In genomic region chr11:59765068-59765770, GRCh38 we compare ENCODE assay signal across 26 cellular contexts. TPM values are rescaled to one million over a fixed set of nuclear protein-coding genes. Genes with fewer than 3 reads are reported as not detected.
DNase-seq lines count a peak whose midpoint lies in the region; ATAC-seq, FAIRE-seq and TF ChIP-seq lines count a peak whose summit lies in the region.
"Had no signal": no experiment of that assay in that cellular context is flagged by ENCODE, and none has a peak within 500 bp of the region (broad histone marks: within the 10 kb centered on the region; RNA-seq: fewer than 3 reads in every experiment).

No MANE protein-coding gene starts in this region.

- POLR2A ChIA-PET in HEK293 (lab: Yijun Ruan, JAX) = interaction anchor here (1.1 kb wide), 1 partner anchor 10 kb away, joined by 8 read pairs; the partner anchor contains the start of gene STX3
- POLR2A ChIA-PET in CD8-positive, alpha-beta memory T cell (lab: Charles Lee) = no interaction called here

- FAIRE-seq in small intestine (lab: Jason Lieb, UNC) = no peak
- FAIRE-seq: bronchial epithelial cell, GM18507 had no signal

- peaks cover 0 to 20% of the 10 kb centered on the region in 2 experiments; a peak in 2 of 3 replicates for H3K36me3 ChIP-seq in HEK293 (ENCODE audit: control insufficient read depth in 2 of 2, insufficient read depth in 1 of 2, low read length in 2 of 2)
- no peaks in the 10 kb centered on the region for H3K36me3 ChIP-seq in esophagus (ENCODE audit: control insufficient read depth in 2 of 2, insufficient read depth in 2 of 2, low read length in 1 of 2)
- H3K36me3 ChIP-seq in small intestine (ENCODE audit: control insufficient read depth in 2 of 2, insufficient read depth in 2 of 2, low read length in 2 of 2) = peaks cover 0 to 3% of the 10 kb centered on the region in 2 donors
- no peaks in the 10 kb centered on the region for H3K36me3 ChIP-seq in CD8-positive, alpha-beta memory T cell (ENCODE audit: insufficient read depth, low read length)
- peaks cover 0 to 13% (median 0%) of the 10 kb centered on the region in 9 donors for H3K36me3 ChIP-seq in heart right ventricle

- TF ChIP-seq CTCF in HEK293 (tag by site-specific recombination; IDR thresholded peaks at IDR 0.05) (no peak), heart right ventricle (IDR thresholded peaks at IDR 0.05) (no peak)

- peaks cover 0 to 3% of the 10 kb centered on the region in 2 donors for H3K27me3 Mint-ChIP-seq in CD8-positive, alpha-beta memory T cell
- H3K27me3 Mint-ChIP-seq: naive thymus-derived CD8-positive, alpha-beta T cell had no signal

- intact Hi-C loops in heart right ventricle (cut with DNase I) = no loop called here

- no peak overlapping the region for H3K27ac Mint-ChIP-seq in CD8-positive, alpha-beta memory T cell

- H3K36me3 Mint-ChIP-seq in CD8-positive, alpha-beta memory T cell = peaks cover 0 to 2% (median 0%) of the 10 kb centered on the region in 3 donors
- H3K36me3 Mint-ChIP-seq: naive thymus-derived CD8-positive, alpha-beta T cell had no signal

- no peak overlapping the region for H3K4me3 Mint-ChIP-seq in CD8-positive, alpha-beta memory T cell
- H3K4me3 Mint-ChIP-seq: immature natural killer cell had no signal

- CTCF ChIA-PET in HEK293 (lab: Yijun Ruan, JAX) = interaction anchor here (0.7 to 2.2 kb wide), 2 partner anchors 36 to 1018 kb away, joined by 3 to 7 read pairs; no protein-coding TSS in a partner anchor
- CTCF ChIA-PET in CD8-positive, alpha-beta memory T cell (lab: Charles Lee) = interaction anchor here (5.2 kb wide), 1 partner anchor 10 kb away, joined by 41 read pairs; the partner anchor contains the start of gene STX3

- H3K9me3 ChIP-seq in HEK293 (ENCODE audit: control insufficient read depth, insufficient read depth, low read depth, low read length) (no peaks in the 10 kb centered on the region), esophagus (ENCODE audit: control insufficient read depth in 2 of 2, insufficient read depth in 1 of 2, low read depth in 1 of 2, low read length in 1 of 2) (no peaks in the 10 kb centered on the region), small intestine (ENCODE audit: control insufficient read depth, low read depth) (no peaks in the 10 kb centered on the region), heart right ventricle (no peaks in the 10 kb centered on the region)
- H3K9me3 ChIP-seq in CD8-positive, alpha-beta memory T cell (ENCODE audit: low read length) = no peaks in the 10 kb centered on the region
- H3K9me3 ChIP-seq: esophagus muscularis mucosa had no signal

- no peaks in the 10 kb centered on the region for H3K9me3 Mint-ChIP-seq in CD8-positive, alpha-beta memory T cell
- H3K9me3 Mint-ChIP-seq: immature natural killer cell; naive thymus-derived CD8-positive, alpha-beta T cell had no signal

- DNase-seq in NCI-H524 (lab: John Stamatoyannopoulos, UW) (peak; percentile 3 to 24), NCI-H524 treated with DMSO at 0.1 percent for 48 hours (lab: John Stamatoyannopoulos, UW) (no peak), small intestine (peak; percentile 77), heart right ventricle (no peak)
- no peak for DNase-seq in CD8-positive, alpha-beta memory T cell
- DNase-seq: DMS79; GOT3; head of caudate nucleus; immature natural killer cell; mammary epithelial cell; naive thymus-derived CD8-positive, alpha-beta T cell; NCI-H1694 treated with DMSO at 0.1 percent for 48 hours; NCI-H226; stimulated activated CD4-positive, alpha-beta T cell treated with anti-CD3 and anti-CD28 coated beads, Interleukin-4, amount 100 ng/mL, for 4 hours had no signal

- H3K4me1 ChIP-seq in HEK293 (ENCODE audit: control insufficient read depth, insufficient read depth, low read length) (no peaks in the 10 kb centered on the region), esophagus (ENCODE audit: control insufficient read depth in 2 of 2, insufficient read depth in 2 of 2, low read length in 1 of 2) (peaks cover 2 to 4% of the 10 kb centered on the region in 2 donors), small intestine (ENCODE audit: control insufficient read depth in 2 of 2, insufficient read depth in 1 of 2, low read depth in 1 of 2, low read length in 1 of 2) (peaks cover 19 to 23% of the 10 kb centered on the region in 2 donors), heart right ventricle (peaks cover 6 to 79% (median 65%) of the 10 kb centered on the region in 9 donors)
- H3K4me1 ChIP-seq in CD8-positive, alpha-beta memory T cell (ENCODE audit: insufficient read depth, low read length) = peaks cover 39% of the 10 kb centered on the region

- H3K4me1 Mint-ChIP-seq in CD8-positive, alpha-beta memory T cell = peaks cover 6 to 11% (median 10%) of the 10 kb centered on the region in 3 donors

- WGBS in esophagus, 2 donors = 70 to 81% methylated on average over 6 of the region's 6 CpGs
- WGBS in small intestine, 3 donors = 14 to 60% (median 28%) methylated on average over 6 of the region's 6 CpGs
- WGBS in heart right ventricle, 2 donors = 77 to 83% methylated on average over 6 of the region's 6 CpGs

- H3K4me3 ChIP-seq in HEK293 (ENCODE audit: low read depth, low read length) (no peak overlapping the region), esophagus (ENCODE audit: low read depth in 1 of 2, low read length in 2 of 2) (no peak overlapping the region), small intestine (ENCODE audit: low read depth in 1 of 2, low read length in 2 of 2) (no peak overlapping the region), heart right ventricle (no peak overlapping the region)
- H3K4me3 ChIP-seq in CD8-positive, alpha-beta memory T cell (ENCODE audit: low read length) = no peak overlapping the region
- H3K4me3 ChIP-seq: esophagus muscularis mucosa, smooth muscle cell had no signal

- no peaks in the 10 kb centered on the region for H3K27me3 ChIP-seq in esophagus (ENCODE audit: control insufficient read depth in 1 of 2, insufficient read depth in 2 of 2, low read length in 2 of 2)
- no peaks in the 10 kb centered on the region for H3K27me3 ChIP-seq in small intestine (ENCODE audit: control insufficient read depth in 2 of 2, insufficient read depth in 2 of 2, low read length in 2 of 2)
- no peaks in the 10 kb centered on the region for H3K27me3 ChIP-seq in CD8-positive, alpha-beta memory T cell (ENCODE audit: insufficient read depth, low read length, poor library complexity, severe bottlenecking)
- no peaks in the 10 kb centered on the region for H3K27me3 ChIP-seq in heart right ventricle
- H3K27me3 ChIP-seq: esophagus muscularis mucosa had no signal

- H3K27ac ChIP-seq in HEK293 (ENCODE audit: extremely low read depth, low read depth, low read length) (no peak overlapping the region), esophagus (ENCODE audit: low read depth in 2 of 2, low read length in 1 of 2) (peak overlapping the region; percentile 21 to 59), small intestine (ENCODE audit: low read depth in 1 of 2, low read length in 1 of 2) (peak overlapping the region; percentile 22 to 50), heart right ventricle (peak overlapping the region in 4 of 10 donors; percentile 19 to 54 (median 44))
- H3K27ac ChIP-seq in CD8-positive, alpha-beta memory T cell (ENCODE audit: low read depth, low read length) = no peak overlapping the region
- H3K27ac ChIP-seq: C4-2B, esophagus muscularis mucosa had no signal

- ATAC-seq in HG02973 (IDR thresholded peaks at IDR 0.05; ENCODE audit: unreplicated experiment) = no peak
- ATAC-seq in heart right ventricle = no peak
- ATAC-seq: naive thymus-derived CD8-positive, alpha-beta T cell had no signal

TF ChIP-seq in HEK293, 187 proteins besides CTCF, POLR2A, EP300 and RAD21:
- TF ChIP-seq KLF1 (tag by site-specific recombination; IDR thresholded peaks at IDR 0.05) (0 out of 2 replicates have a peak, but pooled peaks have one; percentile 29), ZNF747 (tag by site-specific recombination; IDR thresholded peaks at IDR 0.05) (no peak), PRDM1 (tag by site-specific recombination; IDR thresholded peaks at IDR 0.05) (0 out of 2 replicates have a peak, but pooled peaks have one; percentile 50), ZNF777 (tag by site-specific recombination; IDR thresholded peaks at IDR 0.05; ENCODE audit: borderline replicate concordance) (no peak), ZNF10 (tag by site-specific recombination; IDR thresholded peaks at IDR 0.05) (no peak)

RNA-seq across cellular contexts. Expression of gene STX3, which starts 10.0 kb away (rescaled TPM):
- polyA plus RNA-seq in esophagus (10 to 100 TPM in 1 of 2 donors, 1 to 10 TPM in 1; 8.9 to 10.6 TPM), small intestine (10 to 100 TPM; 34.9 to 64.0 (median 57.5) TPM), heart right ventricle (10 to 100 TPM; 10.8 to 11.9 TPM)
- 1 to 10 TPM; 5.5 to 6.7 TPM for total RNA-seq in CD8-positive, alpha-beta memory T cell
- polyA plus RNA-seq in CD8-positive, alpha-beta memory T cell = 6.8 TPM
- total RNA-seq in heart right ventricle = 10 to 100 TPM in 3 of 10 donors, 1 to 10 TPM in 7; 5.4 to 12.8 (median 8.1) TPM

RNA-seq across cellular contexts. Expression of gene MRPL16, which starts 45.4 kb away (rescaled TPM):
- polyA plus RNA-seq in esophagus (10 to 100 TPM; 44.8 to 58.1 TPM), small intestine (100 to 1,000 TPM in 1 of 3 donors, 10 to 100 TPM in 2; 41.1 to 113 (median 68.9) TPM), heart right ventricle (10 to 100 TPM; 70.0 to 86.5 TPM)
- 10 to 100 TPM; 83.5 to 84.5 TPM for total RNA-seq in CD8-positive, alpha-beta memory T cell
- polyA plus RNA-seq in CD8-positive, alpha-beta memory T cell = 75.0 TPM
- 100 to 1,000 TPM in 1 of 10 donors, 10 to 100 TPM in 9; 69.9 to 108 (median 89.8) TPM for total RNA-seq in heart right ventricle

RNA-seq across cellular contexts. Expression of gene OR10V1, which starts 51.6 kb away (rescaled TPM):
- not detected for polyA plus RNA-seq in esophagus
- polyA plus RNA-seq in small intestine = not detected
- total RNA-seq in CD8-positive, alpha-beta memory T cell = not detected
- polyA plus RNA-seq in CD8-positive, alpha-beta memory T cell = not detected
- not detected for total RNA-seq in heart right ventricle
- not detected for polyA plus RNA-seq in heart right ventricle
- total RNA-seq: A172; bronchial epithelial cell; esophagus muscularis mucosa; M059J; mammary epithelial cell; naive thymus-derived CD8-positive, alpha-beta T cell; posterior vena cava; smooth muscle cell; temporal lobe had no signal
- polyA plus RNA-seq: immature natural killer cell; mammary epithelial cell; naive thymus-derived CD8-positive, alpha-beta T cell; smooth muscle cell had no signal

Comparison
In these comparisons a context has a peak if more than half of its experiments do, and no peak if none do; other contexts are left out.
1. DNase-seq: peak in NCI-H524 (2 of 2) and small intestine (single experiment); none in NCI-H524 treated with DMSO at 0.1 percent for 48 hours (single experiment), CD8-positive, alpha-beta memory T cell (0 of 5) and heart right ventricle (0 of 2).
2. H3K27ac ChIP-seq: peak in esophagus (2 of 2) and small intestine (2 of 2); none in HEK293 (single experiment) and CD8-positive, alpha-beta memory T cell (single experiment).